20 cellular contexts compared by ENCODE assay signal in the genomic region with DNA sequence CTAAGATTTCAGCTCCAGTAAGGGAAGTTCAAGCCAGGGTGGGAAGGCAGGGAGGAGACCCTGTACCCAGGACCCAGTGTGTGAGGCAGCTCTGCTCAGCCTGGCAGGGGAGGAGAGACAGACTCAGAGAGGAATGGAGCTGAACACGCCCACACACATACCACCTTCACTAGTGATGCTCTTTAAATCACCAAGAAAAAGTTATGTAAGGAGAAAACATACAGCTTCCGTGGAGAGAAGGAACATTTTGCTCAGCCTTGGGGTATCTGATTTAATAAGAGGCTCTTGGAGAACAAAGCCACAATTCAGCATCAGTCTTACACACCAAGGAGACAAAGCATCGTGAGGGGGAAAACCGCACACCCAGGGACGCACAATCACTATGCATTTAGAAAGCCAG.
DNase-seq lines count a peak whose midpoint lies in the region; ATAC-seq and TF ChIP-seq lines count a peak whose summit lies in the region.
"Had no signal": no experiment of that assay in that cellular context is flagged by ENCODE, and none has a peak within 500 bp of the region (broad histone marks: within the 10 kb centered on the region; RNA-seq: fewer than 3 reads in every experiment).

No MANE protein-coding gene starts in this region.

- no peak for TF ChIP-seq CTCF in glutamatergic neuron (IDR thresholded peaks at IDR 0.05; ENCODE audit: partially characterized antibody, unreplicated experiment)
- TF ChIP-seq CTCF in GM13977 (IDR thresholded peaks at IDR 0.05; ENCODE audit: extremely low read depth, insufficient read depth, missing control alignments), result no peak

- ATAC-seq in esophagus mucosa (no peak), GM18511 (IDR thresholded peaks at IDR 0.05; ENCODE audit: unreplicated experiment) (no peak)
- ATAC-seq: natural killer cell had no signal

- no peaks in the 10 kb centered on the region for H3K4me1 ChIP-seq in adipocyte (ENCODE audit: control insufficient read depth, insufficient read depth, low read length)
- H3K4me1 ChIP-seq: adrenal gland, uterus had no signal

- H3K36me3 ChIP-seq in adipocyte (ENCODE audit: control insufficient read depth, insufficient read depth, low read length, severe bottlenecking), result no peaks in the 10 kb centered on the region
- H3K36me3 ChIP-seq: adrenal gland, uterus had no signal

- H3K4me1 Mint-ChIP-seq in activated CD4-positive, alpha-beta memory T cell treated with anti-CD3 and anti-CD28 coated beads for 36 hours (ENCODE audit: low read depth), result peaks cover 20% of the 10 kb centered on the region
- no peaks in the 10 kb centered on the region for H3K4me1 Mint-ChIP-seq in activated CD4-positive, alpha-beta memory T cell treated with anti-CD3 and anti-CD28 coated beads, Interleukin-2, amount 10 ng/mL, durations not matched to agents 7 days and 5 days
- H3K4me1 Mint-ChIP-seq in glutamatergic neuron (ENCODE audit: low read depth, unreplicated experiment), result peaks cover 52% of the 10 kb centered on the region

- no peaks in the 10 kb centered on the region for H3K27me3 Mint-ChIP-seq in activated CD4-positive, alpha-beta memory T cell treated with anti-CD3 and anti-CD28 coated beads for 36 hours
- H3K27me3 Mint-ChIP-seq in activated CD4-positive, alpha-beta memory T cell treated with anti-CD3 and anti-CD28 coated beads, Interleukin-2, amount 10 ng/mL, durations not matched to agents 7 days and 5 days, result no peaks in the 10 kb centered on the region
- peaks cover 15% of the 10 kb centered on the region for H3K27me3 Mint-ChIP-seq in glutamatergic neuron (ENCODE audit: unreplicated experiment)
- H3K27me3 Mint-ChIP-seq: CD4-positive, alpha-beta memory T cell; central memory CD8-positive, alpha-beta T cell had no signal

- peaks cover 53% of the 10 kb centered on the region for H3K27me3 ChIP-seq in adipocyte (replicated peaks; ENCODE audit: control insufficient read depth, insufficient read depth, low read length)
- H3K27me3 ChIP-seq: adrenal gland, uterus had no signal

- no peak overlapping the region for H3K4me3 ChIP-seq in adipocyte (ENCODE audit: low read length)
- H3K4me3 ChIP-seq: adrenal gland, uterus had no signal

- no peak overlapping the region for H3K9ac ChIP-seq in adipocyte (ENCODE audit: low read length)

- POLR2A ChIA-PET in activated CD4-positive, alpha-beta memory T cell treated with anti-CD3 and anti-CD28 coated beads for 36 hours (lab: Charles Lee), result interaction anchor here (0.6 to 1.5 kb wide), 2 partner anchors 30 to 63 kb away, joined by 5 to 6 read pairs; a partner anchor contains a TSS
- POLR2A ChIA-PET in activated CD4-positive, alpha-beta memory T cell treated with anti-CD3 and anti-CD28 coated beads, Interleukin-2, amount 10 ng/mL, durations not matched to agents 7 days and 5 days (lab: Charles Lee), result no interaction called here

- intact Hi-C loops in activated CD4-positive, alpha-beta memory T cell treated with anti-CD3 and anti-CD28 coated beads for 36 hours (cut with micrococcal nuclease), result no loop called here

- H3K4me3 Mint-ChIP-seq in activated CD4-positive, alpha-beta memory T cell treated with anti-CD3 and anti-CD28 coated beads for 36 hours, result no peak overlapping the region
- H3K4me3 Mint-ChIP-seq in activated CD4-positive, alpha-beta memory T cell treated with anti-CD3 and anti-CD28 coated beads, Interleukin-2, amount 10 ng/mL, durations not matched to agents 7 days and 5 days, result no peak overlapping the region
- peak overlapping the region; percentile 78 for H3K4me3 Mint-ChIP-seq in glutamatergic neuron (ENCODE audit: unreplicated experiment)
- H3K4me3 Mint-ChIP-seq: CD4-positive, alpha-beta memory T cell; central memory CD8-positive, alpha-beta T cell; immature natural killer cell; natural killer cell had no signal

- no peak overlapping the region for H3K27ac Mint-ChIP-seq in activated CD4-positive, alpha-beta memory T cell treated with anti-CD3 and anti-CD28 coated beads for 36 hours
- no peak overlapping the region for H3K27ac Mint-ChIP-seq in activated CD4-positive, alpha-beta memory T cell treated with anti-CD3 and anti-CD28 coated beads, Interleukin-2, amount 10 ng/mL, durations not matched to agents 7 days and 5 days
- peak overlapping the region; percentile 94 for H3K27ac Mint-ChIP-seq in glutamatergic neuron (ENCODE audit: unreplicated experiment)

- peak; percentile 47 for DNase-seq in activated CD4-positive, alpha-beta memory T cell treated with anti-CD3 and anti-CD28 coated beads for 36 hours
- DNase-seq in activated CD4-positive, alpha-beta memory T cell treated with anti-CD3 and anti-CD28 coated beads, Interleukin-2, amount 10 ng/mL, durations not matched to agents 7 days and 5 days, result no peak
- peak; percentile 19 for DNase-seq in adipocyte (ENCODE audit: low read depth)
- no peak for DNase-seq in glutamatergic neuron
- DNase-seq in putamen (ENCODE audit: low spot score), result peak; percentile 70
- DNase-seq in GM13977 (ENCODE audit: low spot score), result no peak
- DNase-seq: activated CD4-positive, alpha-beta T cell treated with anti-CD3 and anti-CD28 coated beads, Interleukin-2, amount 50 U/mL, for 1 hour; adrenal gland; CD4-positive, alpha-beta memory T cell; DMS53; HCEC 1CT; immature natural killer cell; mammary epithelial cell; natural killer cell; NCI-H1417; stimulated activated naive CD4-positive, alpha-beta T cell treated with Interleukin-2 at 50 U/mL for 16 hours; uterus had no signal

- H3K9me3 Mint-ChIP-seq in activated CD4-positive, alpha-beta memory T cell treated with anti-CD3 and anti-CD28 coated beads for 36 hours, result no peaks in the 10 kb centered on the region
- H3K9me3 Mint-ChIP-seq in activated CD4-positive, alpha-beta memory T cell treated with anti-CD3 and anti-CD28 coated beads, Interleukin-2, amount 10 ng/mL, durations not matched to agents 7 days and 5 days, result no peaks in the 10 kb centered on the region
- H3K9me3 Mint-ChIP-seq in glutamatergic neuron (ENCODE audit: unreplicated experiment), result peaks cover 13% of the 10 kb centered on the region
- H3K9me3 Mint-ChIP-seq: CD4-positive, alpha-beta memory T cell; central memory CD8-positive, alpha-beta T cell; immature natural killer cell; natural killer cell had no signal

- no peaks in the 10 kb centered on the region for H3K36me3 Mint-ChIP-seq in activated CD4-positive, alpha-beta memory T cell treated with anti-CD3 and anti-CD28 coated beads for 36 hours
- H3K36me3 Mint-ChIP-seq in activated CD4-positive, alpha-beta memory T cell treated with anti-CD3 and anti-CD28 coated beads, Interleukin-2, amount 10 ng/mL, durations not matched to agents 7 days and 5 days (ENCODE audit: low read depth), result no peaks in the 10 kb centered on the region
- no peaks in the 10 kb centered on the region for H3K36me3 Mint-ChIP-seq in glutamatergic neuron (ENCODE audit: unreplicated experiment)
- H3K36me3 Mint-ChIP-seq: immature natural killer cell, natural killer cell had no signal

- H3K9me3 ChIP-seq in adipocyte (ENCODE audit: control insufficient read depth, low read length), result no peaks in the 10 kb centered on the region
- H3K9me3 ChIP-seq: adrenal gland, uterus had no signal

- CTCF ChIA-PET in activated CD4-positive, alpha-beta memory T cell treated with anti-CD3 and anti-CD28 coated beads for 36 hours (lab: Charles Lee), result interaction anchor here (1.8 kb wide), 1 partner anchor 31 kb away, joined by 10 read pairs; no protein-coding TSS in a partner anchor
- CTCF ChIA-PET in activated CD4-positive, alpha-beta memory T cell treated with anti-CD3 and anti-CD28 coated beads, Interleukin-2, amount 10 ng/mL, durations not matched to agents 7 days and 5 days (lab: Charles Lee), result no interaction called here

- in situ Hi-C loops in GM13977 (cut with MboI; ENCODE audit: low pct_unique_long_range_greater_than_20kb, low sequenced_read_pairs, unreplicated experiment), result no loop called here

Comparison
In these comparisons a context has a peak if more than half of its experiments do, and no peak if none do; other contexts are left out.
1. DNase-seq: peak in activated CD4-positive, alpha-beta memory T cell treated with anti-CD3 and anti-CD28 coated beads for 36 hours (single experiment), adipocyte (single experiment) and putamen (single experiment); none in activated CD4-positive, alpha-beta memory T cell treated with anti-CD3 and anti-CD28 coated beads, Interleukin-2, amount 10 ng/mL, durations not matched to agents 7 days and 5 days (single experiment), glutamatergic neuron (single experiment) and GM13977 (single experiment).